In the genomic region with DNA sequence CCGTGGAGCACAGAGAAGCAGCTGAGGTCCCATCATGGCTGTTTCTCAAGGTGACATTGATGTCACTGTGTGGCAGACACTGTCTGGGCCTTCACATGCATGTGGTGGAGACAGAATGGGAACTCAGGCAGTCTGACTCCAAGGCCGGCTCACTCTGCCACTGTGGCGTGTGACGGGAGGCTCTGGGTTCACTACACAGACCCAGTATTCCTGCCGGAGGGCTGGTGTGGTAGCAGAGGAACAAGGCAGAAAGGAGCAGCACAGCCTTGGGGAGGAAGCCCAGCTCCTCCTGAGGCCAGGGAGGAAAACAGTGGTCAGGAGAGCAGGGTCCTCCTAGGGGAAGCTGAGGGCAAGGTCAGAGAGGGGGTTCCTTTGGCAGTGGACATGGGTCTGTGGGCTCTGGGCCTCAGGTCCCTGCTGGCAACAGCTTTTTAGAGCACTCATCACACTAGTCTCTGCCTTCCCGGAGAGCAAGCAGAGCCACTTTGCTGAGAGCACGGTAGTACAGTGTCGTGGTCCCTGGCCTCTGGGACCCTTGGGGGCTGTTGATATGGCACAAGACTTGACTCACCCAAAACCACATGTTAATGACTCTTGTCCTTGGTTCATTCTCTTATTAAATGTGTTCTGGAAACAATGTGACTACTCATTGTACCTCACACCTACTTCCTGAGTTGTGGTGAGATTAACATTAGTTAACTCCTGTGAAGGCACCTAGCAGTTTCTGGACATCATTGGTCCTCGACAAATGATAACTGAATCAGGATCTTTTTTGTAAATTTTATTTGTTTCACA, we compare ENCODE assay signal across 13 cellular contexts. TPM values are rescaled to one million over a fixed set of nuclear protein-coding genes. Genes with fewer than 3 reads are reported as not detected.
A peak's percentile ranks its signal among the peaks of the same experiment; 100 is the strongest.
DNase-seq lines count a peak whose midpoint lies in the region; ATAC-seq, FAIRE-seq and TF ChIP-seq lines count a peak whose summit lies in the region.
"Had no signal": no experiment of that assay in that cellular context is flagged by ENCODE, and none has a peak within 500 bp of the region (broad histone marks: within the 10 kb centered on the region; RNA-seq: fewer than 3 reads in every experiment).

No MANE protein-coding gene starts in this region.

- peaks cover 18% of the 10 kb centered on the region for H3K36me3 Mint-ChIP-seq in activated CD4-positive, alpha-beta memory T cell treated with anti-CD3 and anti-CD28 coated beads for 36 hours
- peaks cover 16% of the 10 kb centered on the region for H3K36me3 Mint-ChIP-seq in activated CD4-positive, alpha-beta memory T cell treated with anti-CD3 and anti-CD28 coated beads, Interleukin-2, amount 10 ng/mL, durations not matched to agents 7 days and 5 days (ENCODE audit: low read depth)
- peaks cover 60% of the 10 kb centered on the region for H3K36me3 Mint-ChIP-seq in stimulated activated effector memory CD8-positive, alpha-beta T cell treated with anti-CD3 and anti-CD28 coated beads, Interleukin-12 subunit alpha, Interleukin-12 subunit beta, amount 100 ng/mL, for 72 hours
- H3K36me3 Mint-ChIP-seq in naive thymus-derived CD4-positive, alpha-beta T cell = peaks cover 6 to 43% (median 20%) of the 10 kb centered on the region in 5 donors

- H3K4me3 Mint-ChIP-seq in activated CD4-positive, alpha-beta memory T cell treated with anti-CD3 and anti-CD28 coated beads for 36 hours = no peak overlapping the region
- H3K4me3 Mint-ChIP-seq in activated CD4-positive, alpha-beta memory T cell treated with anti-CD3 and anti-CD28 coated beads, Interleukin-2, amount 10 ng/mL, durations not matched to agents 7 days and 5 days = no peak overlapping the region
- H3K4me3 Mint-ChIP-seq in stimulated activated effector memory CD8-positive, alpha-beta T cell treated with anti-CD3 and anti-CD28 coated beads, Interleukin-12 subunit alpha, Interleukin-12 subunit beta, amount 100 ng/mL, for 72 hours = no peak overlapping the region
- H3K4me3 Mint-ChIP-seq in naive thymus-derived CD4-positive, alpha-beta T cell = no peak overlapping the region
- H3K4me3 Mint-ChIP-seq: CD14-positive monocyte had no signal

- H3K27ac ChIP-seq in K562 (ENCODE audit: extremely low read depth, low read depth, low read length) = no peak overlapping the region
- no peak overlapping the region for H3K27ac ChIP-seq in naive thymus-derived CD4-positive, alpha-beta T cell (ENCODE audit: low read depth, low read length)
- H3K27ac ChIP-seq: colonic mucosa, gastrocnemius medialis had no signal

- no peak overlapping the region for H3K27ac Mint-ChIP-seq in activated CD4-positive, alpha-beta memory T cell treated with anti-CD3 and anti-CD28 coated beads for 36 hours
- no peak overlapping the region for H3K27ac Mint-ChIP-seq in activated CD4-positive, alpha-beta memory T cell treated with anti-CD3 and anti-CD28 coated beads, Interleukin-2, amount 10 ng/mL, durations not matched to agents 7 days and 5 days
- peak overlapping the region; percentile 87 for H3K27ac Mint-ChIP-seq in stimulated activated effector memory CD8-positive, alpha-beta T cell treated with anti-CD3 and anti-CD28 coated beads, Interleukin-12 subunit alpha, Interleukin-12 subunit beta, amount 100 ng/mL, for 72 hours
- H3K27ac Mint-ChIP-seq in naive thymus-derived CD4-positive, alpha-beta T cell = peak overlapping the region in 2 of 9 donors; percentile 31 to 36

- no peak overlapping the region for H3K9ac ChIP-seq in K562 (ENCODE audit: insufficient read depth in 1 of 2, low read depth in 2 of 2, low read length in 2 of 2)

- BruUV-seq in K562 (replicated peaks; lab: Mats Ljungman, UMichigan) = no TSS peak

- no peak for TF ChIP-seq CTCF in NB4 (IDR thresholded peaks at IDR 0.05; ENCODE audit: low read depth, low read length)
- no peak for TF ChIP-seq CTCF in K562 (IDR thresholded peaks at IDR 0.05 in 2 of 3, conservative IDR thresholded peaks at IDR 0.05 in 1 of 3; ENCODE audit: insufficient read depth in 2 of 3, low read depth in 1 of 3, low read length in 3 of 3)

- no peak for TF ChIP-seq POLR2A in NB4 (IDR thresholded peaks at IDR 0.05; ENCODE audit: extremely low read depth, insufficient read length)
- TF ChIP-seq POLR2A in K562 (conservative IDR thresholded peaks at IDR 0.05) = 0 out of 2 replicates have a peak, but pooled peaks have one; percentile 29

- no peaks in the 10 kb centered on the region for H3K4me1 Mint-ChIP-seq in activated CD4-positive, alpha-beta memory T cell treated with anti-CD3 and anti-CD28 coated beads for 36 hours (ENCODE audit: low read depth)
- peaks cover 19% of the 10 kb centered on the region for H3K4me1 Mint-ChIP-seq in activated CD4-positive, alpha-beta memory T cell treated with anti-CD3 and anti-CD28 coated beads, Interleukin-2, amount 10 ng/mL, durations not matched to agents 7 days and 5 days
- peaks cover 14% of the 10 kb centered on the region for H3K4me1 Mint-ChIP-seq in stimulated activated effector memory CD8-positive, alpha-beta T cell treated with anti-CD3 and anti-CD28 coated beads, Interleukin-12 subunit alpha, Interleukin-12 subunit beta, amount 100 ng/mL, for 72 hours
- H3K4me1 Mint-ChIP-seq in naive thymus-derived CD4-positive, alpha-beta T cell = peaks cover 0 to 8% (median 0%) of the 10 kb centered on the region in 7 donors

- no peak overlapping the region for H3K4me2 ChIP-seq in K562 (ENCODE audit: insufficient read depth, low read length)

- H3K9me3 ChIP-seq in K562 (replicated peaks; ENCODE audit: control insufficient read depth, insufficient read depth, low read depth, low read length) = no peaks in the 10 kb centered on the region
- no peaks in the 10 kb centered on the region for H3K9me3 ChIP-seq in naive thymus-derived CD4-positive, alpha-beta T cell (ENCODE audit: control insufficient read depth in 2 of 3, low read length in 3 of 3)
- H3K9me3 ChIP-seq: colonic mucosa, gastrocnemius medialis had no signal

- POLR2A ChIA-PET in activated CD4-positive, alpha-beta memory T cell treated with anti-CD3 and anti-CD28 coated beads for 36 hours (lab: Charles Lee) = no interaction called here
- POLR2A ChIA-PET in activated CD4-positive, alpha-beta memory T cell treated with anti-CD3 and anti-CD28 coated beads, Interleukin-2, amount 10 ng/mL, durations not matched to agents 7 days and 5 days (lab: Charles Lee) = interaction anchor here (1.0 to 1.3 kb wide), 2 partner anchors 38 to 471 kb away, joined by 3 read pairs; no protein-coding TSS in a partner anchor
- POLR2A ChIA-PET in K562 (lab: Yijun Ruan, JAX) = interaction anchor here (0.7 to 1.0 kb wide), 2 partner anchors 15 to 111 kb away, joined by 3 read pairs; partner anchors contain the start of gene RBM25
- POLR2A ChIA-PET in naive thymus-derived CD4-positive, alpha-beta T cell (lab: Charles Lee) = no interaction called here

- no peaks in the 10 kb centered on the region for H4K20me1 ChIP-seq in K562 (replicated peaks; ENCODE audit: control insufficient read depth, insufficient read depth, low read length)

- no peak for FAIRE-seq in K562 (lab: Jason Lieb, UNC)

- TF ChIP-seq RAD21 in K562 (CRISPR knock-in tag; conservative IDR thresholded peaks at IDR 0.05 in 1 of 2, IDR thresholded peaks at IDR 0.05 in 1 of 2) = no peak

- no peaks in the 10 kb centered on the region for H3K79me2 ChIP-seq in K562 (ENCODE audit: control insufficient read depth, insufficient read depth, low read length)

- in situ Hi-C loops in K562 (cut with MboI) = loop anchor here (5.0 kb wide), 1 partner anchor 435 kb away; no protein-coding TSS in a partner anchor

- no peak overlapping the region for H3K4me3 ChIP-seq in NB4 (ENCODE audit: low read depth, low read length)
- no peak overlapping the region for H3K4me3 ChIP-seq in K562
- no peak overlapping the region for H3K4me3 ChIP-seq in naive thymus-derived CD4-positive, alpha-beta T cell (ENCODE audit: low read length)
- H3K4me3 ChIP-seq: colonic mucosa, gastrocnemius medialis had no signal

- peaks cover 76% of the 10 kb centered on the region for H3K36me3 ChIP-seq in K562 (ENCODE audit: control insufficient read depth, insufficient read depth, low read length)
- peaks cover 0 to 54% (median 7%) of the 10 kb centered on the region in 3 experiments for H3K36me3 ChIP-seq in naive thymus-derived CD4-positive, alpha-beta T cell (ENCODE audit: control insufficient read depth in 2 of 3, insufficient read depth in 3 of 3, low read length in 3 of 3)
- H3K36me3 ChIP-seq: colonic mucosa had no signal

- intact Hi-C loops in activated CD4-positive, alpha-beta memory T cell treated with anti-CD3 and anti-CD28 coated beads for 36 hours (cut with micrococcal nuclease) = loop anchor here (1.0 kb wide), 1 partner anchor 430 kb away; no protein-coding TSS in a partner anchor
- intact Hi-C loops in K562 (cut with micrococcal nuclease) = loop anchor here (2.0 kb wide), 1 partner anchor 431 kb away; no protein-coding TSS in a partner anchor
- intact Hi-C loops in naive thymus-derived CD4-positive, alpha-beta T cell (cut with micrococcal nuclease) = loop anchor here (1.0 to 5.0 kb wide), 5 partner anchors 21 to 525 kb away; partner anchors contain the start of gene DCAF4 (in 2 of the 2)

- CTCF ChIA-PET in activated CD4-positive, alpha-beta memory T cell treated with anti-CD3 and anti-CD28 coated beads for 36 hours (lab: Charles Lee) = interaction anchor here (0.6 to 4.3 kb wide), 21 partner anchors 8 to 502 kb away, joined by 3 to 65 read pairs (median 5); partner anchors contain the start of gene DCAF4
- CTCF ChIA-PET in activated CD4-positive, alpha-beta memory T cell treated with anti-CD3 and anti-CD28 coated beads, Interleukin-2, amount 10 ng/mL, durations not matched to agents 7 days and 5 days (lab: Charles Lee) = interaction anchor here (0.5 to 4.2 kb wide), 23 partner anchors 8 to 508 kb away, joined by 3 to 97 read pairs (median 4); partner anchors contain the start of genes DCAF4, DPF3 and RBM25
- CTCF ChIA-PET in K562 (lab: Yijun Ruan, JAX; ENCODE audit: low intra/inter-chr PET ratio) = interaction anchor here (1.0 to 2.0 kb wide), 3 partner anchors 28 to 434 kb away, joined by 3 to 22 read pairs (median 7); no protein-coding TSS in a partner anchor
- CTCF ChIA-PET in naive thymus-derived CD4-positive, alpha-beta T cell (lab: Charles Lee) = interaction anchor here (0.7 to 2.0 kb wide), 2 partner anchors 9 to 434 kb away, joined by 3 to 7 read pairs; no protein-coding TSS in a partner anchor

- WGBS in K562 (ENCODE audit: insufficient coverage, low coverage, missing lambda C conversion rate) = 87% methylated on average over 7 of the region's 9 CpGs

- H3K4me1 ChIP-seq in K562 (replicated peaks in 1 of 2; ENCODE audit: control insufficient read depth in 2 of 2, insufficient read depth in 2 of 2, low read length in 2 of 2) = no peaks in the 10 kb centered on the region; a peak in 2 of 5 replicates
- no peaks in the 10 kb centered on the region for H3K4me1 ChIP-seq in naive thymus-derived CD4-positive, alpha-beta T cell (ENCODE audit: control insufficient read depth in 2 of 2, insufficient read depth in 2 of 2, low read length in 2 of 2)
- H3K4me1 ChIP-seq: colonic mucosa, gastrocnemius medialis had no signal

- no peaks in the 10 kb centered on the region for H3K9me3 Mint-ChIP-seq in activated CD4-positive, alpha-beta memory T cell treated with anti-CD3 and anti-CD28 coated beads for 36 hours
- H3K9me3 Mint-ChIP-seq in activated CD4-positive, alpha-beta memory T cell treated with anti-CD3 and anti-CD28 coated beads, Interleukin-2, amount 10 ng/mL, durations not matched to agents 7 days and 5 days = no peaks in the 10 kb centered on the region
- no peaks in the 10 kb centered on the region for H3K9me3 Mint-ChIP-seq in stimulated activated effector memory CD8-positive, alpha-beta T cell treated with anti-CD3 and anti-CD28 coated beads, Interleukin-12 subunit alpha, Interleukin-12 subunit beta, amount 100 ng/mL, for 72 hours
- H3K9me3 Mint-ChIP-seq in naive thymus-derived CD4-positive, alpha-beta T cell = peaks cover 0 to 2% (median 0%) of the 10 kb centered on the region in 11 donors

- ATAC-seq in K562 = peak; percentile 18; the same call in 2 of the 3 replicates
- ATAC-seq in stimulated activated effector memory CD8-positive, alpha-beta T cell treated with anti-CD3 and anti-CD28 coated beads, Interleukin-12 subunit alpha, Interleukin-12 subunit beta, amount 100 ng/mL, for 72 hours = peak; percentile 86
- ATAC-seq in naive thymus-derived CD4-positive, alpha-beta T cell = no peak

- no peak for TF ChIP-seq EP300 in K562 (IDR thresholded peaks at IDR 0.05; ENCODE audit: low read length)

- DNase-seq in activated CD4-positive, alpha-beta memory T cell treated with anti-CD3 and anti-CD28 coated beads for 36 hours = peak; percentile 15
- DNase-seq in activated CD4-positive, alpha-beta memory T cell treated with anti-CD3 and anti-CD28 coated beads, Interleukin-2, amount 10 ng/mL, durations not matched to agents 7 days and 5 days = no peak
- DNase-seq in NB4 (ENCODE audit: low read depth) (peak; percentile 68), K562 (ENCODE audit: extremely low read depth in 1 of 4, low spot score in 3 of 4) (no peak), NCI-H1105 (lab: John Stamatoyannopoulos, UW) (no peak), anterior cingulate cortex (lab: John Stamatoyannopoulos, UW) (no peak)
- DNase-seq in stimulated activated effector memory CD8-positive, alpha-beta T cell treated with anti-CD3 and anti-CD28 coated beads, Interleukin-12 subunit alpha, Interleukin-12 subunit beta, amount 100 ng/mL, for 72 hours (ENCODE audit: low spot score in 2 of 2) = no peak
- DNase-seq in naive thymus-derived CD4-positive, alpha-beta T cell = no peak
- DNase-seq: activated gamma-delta T cell had no signal

- H3K27me3 Mint-ChIP-seq in activated CD4-positive, alpha-beta memory T cell treated with anti-CD3 and anti-CD28 coated beads for 36 hours = no peaks in the 10 kb centered on the region
- H3K27me3 Mint-ChIP-seq in activated CD4-positive, alpha-beta memory T cell treated with anti-CD3 and anti-CD28 coated beads, Interleukin-2, amount 10 ng/mL, durations not matched to agents 7 days and 5 days = no peaks in the 10 kb centered on the region
- H3K27me3 Mint-ChIP-seq in naive thymus-derived CD4-positive, alpha-beta T cell = no peaks in the 10 kb centered on the region

- no peaks in the 10 kb centered on the region for H3K27me3 ChIP-seq in K562 (ENCODE audit: control insufficient read depth in 2 of 2, insufficient read depth in 2 of 2, low read length in 2 of 2)
- no peaks in the 10 kb centered on the region for H3K27me3 ChIP-seq in naive thymus-derived CD4-positive, alpha-beta T cell (ENCODE audit: control insufficient read depth in 2 of 2, insufficient read depth in 2 of 2, low read length in 2 of 2)
- H3K27me3 ChIP-seq: colonic mucosa, gastrocnemius medialis had no signal

- H2AFZ ChIP-seq in K562 (ENCODE audit: low read depth, low read length) = no peak overlapping the region

- no peaks in the 10 kb centered on the region for H3K9me1 ChIP-seq in K562 (ENCODE audit: control insufficient read depth, insufficient read depth, low read length)

RNA-seq across cellular contexts. Expression of gene DCAF4, which starts 21.3 kb away (rescaled TPM):
- total RNA-seq in activated CD4-positive, alpha-beta memory T cell treated with anti-CD3 and anti-CD28 coated beads for 36 hours = 10 to 100 TPM; 13.4 to 13.6 TPM
- 10 to 100 TPM; 13.6 to 15.6 TPM for total RNA-seq in activated CD4-positive, alpha-beta memory T cell treated with anti-CD3 and anti-CD28 coated beads, Interleukin-2, amount 10 ng/mL, durations not matched to agents 7 days and 5 days
- total RNA-seq in K562 (2011; cell fraction: chromatin; rRNA removed; ENCODE audit: low replicate concordance) = 103 and 169 TPM in 2 replicates
- 82.0 and 90.8 TPM in 2 replicates for total RNA-seq in K562 (2011; cell fraction: nucleolus; rRNA removed)
- total RNA-seq in K562 (2011; cell fraction: nucleoplasm; rRNA removed) = 65.7 and 81.0 TPM in 2 replicates
- total RNA-seq in K562 (2014; rRNA removed) (21.4 and 31.3 TPM in 2 replicates), K562 (2014; rRNA removed; fragmentation: Illumina TruSeq; extraction: Trizol) (18.8 and 22.9 TPM in 2 replicates), K562 (2015; rRNA removed; fragmentation: Illumina TruSeq; extraction: Trizol) (19.6 and 20.4 TPM in 2 replicates), K562 (2021) (27.9 and 28.2 TPM in 2 replicates)
- polyA plus RNA-seq in K562 (2011; rRNA removed) (26.9 and 31.8 TPM in 2 replicates), K562 (2014; fragmentation: Illumina TruSeq; extraction: Trizol) (40.3 and 49.2 TPM in 2 replicates), K562 (2014; fragmentation: Nextera tagmentation; extraction: Ambion mirVana) (1 to 10 TPM; 2.7 to 3.8 TPM), K562 (2014; rRNA removed) (27.9 and 34.6 TPM in 2 replicates)
- 19.4 and 29.3 TPM in 2 replicates for polyA plus RNA-seq in K562 (2011; cell fraction: cytosol; rRNA removed)
- 98.8 and 105 TPM in 2 replicates for polyA plus RNA-seq in K562 (2011; cell fraction: nucleus; rRNA removed)
- 13.8 and 14.5 TPM in 2 replicates for polyA plus RNA-seq in K562 (2012)
- polyA minus RNA-seq in K562 (2011; rRNA and poly(A)+ RNA removed) = 28.0 and 31.0 TPM in 2 replicates
- polyA minus RNA-seq in K562 (2011; cell fraction: cytosol; rRNA and poly(A)+ RNA removed) = 6.0 and 10.9 TPM in 2 replicates
- 34.7 and 41.1 TPM in 2 replicates for polyA minus RNA-seq in K562 (2011; cell fraction: nucleus; rRNA and poly(A)+ RNA removed)
- 10 to 100 TPM; 17.6 to 37.8 (median 21.8) TPM for total RNA-seq in naive thymus-derived CD4-positive, alpha-beta T cell
- polyA plus RNA-seq in naive thymus-derived CD4-positive, alpha-beta T cell = 10 to 100 TPM in 1 of 2 donors, 1 to 10 TPM in 1; 6.8 to 12.7 TPM

RNA-seq across cellular contexts. Expression of gene DPF3, which starts 53.7 kb away (rescaled TPM):
- under 1 TPM; 0.24 to 0.39 TPM for total RNA-seq in activated CD4-positive, alpha-beta memory T cell treated with anti-CD3 and anti-CD28 coated beads for 36 hours
- 10 to 100 TPM; 14.9 to 15.4 TPM for total RNA-seq in activated CD4-positive, alpha-beta memory T cell treated with anti-CD3 and anti-CD28 coated beads, Interleukin-2, amount 10 ng/mL, durations not matched to agents 7 days and 5 days
- total RNA-seq in K562 (2011; cell fraction: chromatin; rRNA removed; ENCODE audit: low replicate concordance) = 6.6 TPM in 2 replicates
- 4.2 and 4.7 TPM in 2 replicates for total RNA-seq in K562 (2011; cell fraction: nucleolus; rRNA removed)
- 3.7 and 5.2 TPM in 2 replicates for total RNA-seq in K562 (2011; cell fraction: nucleoplasm; rRNA removed)
- total RNA-seq in K562 (2014; rRNA removed) (1.0 and 4.9 TPM in 2 replicates), K562 (2014; rRNA removed; fragmentation: Illumina TruSeq; extraction: Trizol) (0.64 and 1.2 TPM in 2 replicates), K562 (2015; rRNA removed; fragmentation: Illumina TruSeq; extraction: Trizol) (1.3 and 2.1 TPM in 2 replicates), K562 (2021) (1.1 and 1.7 TPM in 2 replicates)
- polyA plus RNA-seq in K562 (2011; rRNA removed) (0.64 and 0.78 TPM in 2 replicates), K562 (2014; fragmentation: Illumina TruSeq; extraction: Trizol) (1.0 and 1.1 TPM in 2 replicates), K562 (2014; fragmentation: Nextera tagmentation; extraction: Ambion mirVana) (under 1 TPM; 0.21 to 0.25 TPM), K562 (2014; rRNA removed) (1.4 and 1.8 TPM in 2 replicates)
- polyA plus RNA-seq in K562 (2011; cell fraction: cytosol; rRNA removed) = 0.37 and 0.38 TPM in 2 replicates
- 2.2 and 3.4 TPM in 2 replicates for polyA plus RNA-seq in K562 (2011; cell fraction: nucleus; rRNA removed)
- polyA plus RNA-seq in K562 (2012) = 1.0 and 1.3 TPM in 2 replicates
- polyA minus RNA-seq in K562 (2011; rRNA and poly(A)+ RNA removed) = 0.63 and 1.9 TPM in 2 replicates
- polyA minus RNA-seq in K562 (2011; cell fraction: cytosol; rRNA and poly(A)+ RNA removed) = not detected in 2 replicates
- 3.1 and 3.9 TPM in 2 replicates for polyA minus RNA-seq in K562 (2011; cell fraction: nucleus; rRNA and poly(A)+ RNA removed)
- total RNA-seq in naive thymus-derived CD4-positive, alpha-beta T cell = 1 to 10 TPM in 1 of 5 experiments, under 1 TPM in 3, not detected in 1; 0.24 to 5.5 (median 0.61) TPM
- under 1 TPM; 0.07 to 0.66 TPM for polyA plus RNA-seq in naive thymus-derived CD4-positive, alpha-beta T cell
- total RNA-seq: HT-29 had no signal

Comparison
In these comparisons a context has a peak if more than half of its experiments do, and no peak if none do; other contexts are left out.
1. DNase-seq: peak in activated CD4-positive, alpha-beta memory T cell treated with anti-CD3 and anti-CD28 coated beads for 36 hours (single experiment) and NB4 (single experiment); none in activated CD4-positive, alpha-beta memory T cell treated with anti-CD3 and anti-CD28 coated beads, Interleukin-2, amount 10 ng/mL, durations not matched to agents 7 days and 5 days (single experiment), K562 (0 of 4), stimulated activated effector memory CD8-positive, alpha-beta T cell treated with anti-CD3 and anti-CD28 coated beads, Interleukin-12 subunit alpha, Interleukin-12 subunit beta, amount 100 ng/mL, for 72 hours (0 of 2), NCI-H1105 (single experiment), naive thymus-derived CD4-positive, alpha-beta T cell (0 of 9) and anterior cingulate cortex (0 of 58).
2. POLR2A ChIA-PET loops: an anchor here in activated CD4-positive, alpha-beta memory T cell treated with anti-CD3 and anti-CD28 coated beads, Interleukin-2, amount 10 ng/mL, durations not matched to agents 7 days and 5 days (1.0 to 1.3 kb wide) and K562 (0.7 to 1.0 kb wide); none called in activated CD4-positive, alpha-beta memory T cell treated with anti-CD3 and anti-CD28 coated beads for 36 hours and naive thymus-derived CD4-positive, alpha-beta T cell.